9 cellular contexts compared by ENCODE assay signal in the genomic region with DNA sequence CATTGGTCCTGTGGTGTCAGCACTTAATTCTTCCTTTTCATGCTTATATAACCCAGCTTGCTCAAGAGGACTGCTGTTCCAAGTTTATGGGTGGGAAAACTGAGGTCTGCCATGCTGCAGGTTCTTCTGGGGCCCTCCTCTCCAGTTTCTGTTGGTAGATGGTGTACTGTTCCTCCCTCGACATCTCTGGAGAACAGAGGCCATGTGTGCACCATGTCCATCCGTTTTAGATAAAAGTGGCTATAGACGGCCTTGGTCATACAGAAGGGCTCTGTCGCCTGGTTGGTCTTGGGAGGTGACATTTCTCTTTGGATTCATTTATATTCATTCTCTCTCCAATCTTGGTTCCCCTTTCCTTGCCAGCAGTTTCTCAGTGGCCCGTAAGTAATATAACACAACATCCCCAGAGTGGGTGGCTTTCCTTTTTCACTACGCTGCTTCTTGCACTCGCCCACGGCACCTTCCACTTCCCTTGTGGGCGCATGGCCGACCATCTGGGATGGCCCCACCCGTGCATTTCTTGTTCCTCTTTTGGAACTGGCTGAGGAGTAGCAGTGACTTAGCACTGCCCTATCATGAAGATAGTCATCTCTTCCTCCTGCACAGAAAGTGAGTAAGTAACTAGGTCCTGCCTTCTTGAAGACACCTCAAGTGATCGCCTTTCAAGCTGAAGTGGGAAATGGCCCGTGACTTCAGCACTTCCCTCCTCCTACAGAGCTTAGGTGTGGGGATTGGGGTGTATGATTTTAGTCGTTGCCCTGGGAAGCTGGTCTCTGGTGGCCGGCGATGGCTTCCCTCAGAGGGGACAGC.
DNase-seq lines count a peak whose midpoint lies in the region; ATAC-seq, FAIRE-seq and TF ChIP-seq lines count a peak whose summit lies in the region.
"Had no signal": no experiment of that assay in that cellular context is flagged by ENCODE, and none has a peak within 500 bp of the region (broad histone marks: within the 10 kb centered on the region; RNA-seq: fewer than 3 reads in every experiment).

No MANE protein-coding gene starts in this region.

- intact Hi-C loops in activated B cell treated with CpG ODN at 0.5 μM for 24 hours (cut with micrococcal nuclease) = loop anchor here (1.0 to 5.0 kb wide), 6 partner anchors 14 to 400 kb away; a partner anchor contains a TSS

- POLR2A ChIA-PET in activated B cell treated with CpG ODN at 0.5 μM for 24 hours (lab: Charles Lee) = interaction anchor here (0.6 to 2.0 kb wide), 6 partner anchors 20 to 1258 kb away, joined by 3 to 6 read pairs (median 3); no protein-coding TSS in a partner anchor

- H3K9me3 Mint-ChIP-seq in activated B cell treated with CpG ODN at 0.5 μM for 24 hours = no peaks in the 10 kb centered on the region
- no peaks in the 10 kb centered on the region for H3K9me3 Mint-ChIP-seq in mesothelial cell of epicardium
- H3K9me3 Mint-ChIP-seq: neural crest cell had no signal

- peak overlapping the region; percentile 84 for H3K27ac ChIP-seq in C4-2B

- ATAC-seq in GM19043 (IDR thresholded peaks at IDR 0.05; ENCODE audit: low read depth, unreplicated experiment) (peak; percentile 92), HG03139 (IDR thresholded peaks at IDR 0.05; ENCODE audit: unreplicated experiment) (peak; percentile 89), activated B cell treated with CpG ODN at 0.5 μM for 24 hours (ENCODE audit: low read depth) (peak; percentile 94)

- no peaks in the 10 kb centered on the region for H3K27me3 Mint-ChIP-seq in activated B cell treated with CpG ODN at 0.5 μM for 24 hours
- no peaks in the 10 kb centered on the region for H3K27me3 Mint-ChIP-seq in mesothelial cell of epicardium (ENCODE audit: low read depth)

- peak overlapping the region; percentile 74 for H3K27ac Mint-ChIP-seq in activated B cell treated with CpG ODN at 0.5 μM for 24 hours
- H3K27ac Mint-ChIP-seq in mesothelial cell of epicardium = peak overlapping the region; percentile 87

- H3K4me3 Mint-ChIP-seq in activated B cell treated with CpG ODN at 0.5 μM for 24 hours (peak overlapping the region; percentile 50), mesothelial cell of epicardium (no peak overlapping the region)
- H3K4me3 Mint-ChIP-seq: neural crest cell had no signal

- H3K36me3 Mint-ChIP-seq in activated B cell treated with CpG ODN at 0.5 μM for 24 hours (ENCODE audit: low read depth) = peaks cover 46% of the 10 kb centered on the region
- peaks cover 22% of the 10 kb centered on the region for H3K36me3 Mint-ChIP-seq in mesothelial cell of epicardium

- no peak for TF ChIP-seq CTCF in C4-2B (conservative IDR thresholded peaks at IDR 0.05)
- no peak for TF ChIP-seq CTCF in activated B cell treated with CpG ODN at 0.5 μM for 24 hours (IDR thresholded peaks at IDR 0.05)
- TF ChIP-seq CTCF in mesothelial cell of epicardium (IDR thresholded peaks at IDR 0.05; ENCODE audit: unreplicated experiment) = no peak

- CTCF ChIA-PET in activated B cell treated with CpG ODN at 0.5 μM for 24 hours (lab: Charles Lee) = no interaction called here

- DNase-seq in activated B cell treated with CpG ODN at 0.5 μM for 24 hours (peak; percentile 65), mesothelial cell of epicardium (ENCODE audit: low spot score in 2 of 2, unreplicated experiment in 2 of 2) (no peak), HuH-7.5 (ENCODE audit: low spot score) (no peak), HTR-8/SVneo (ENCODE audit: insufficient read length, low spot score) (no peak)
- no peak for DNase-seq in activated CD8-positive, alpha-beta memory T cell treated with anti-CD3 and anti-CD28 coated beads, Interleukin-2, amount 50 U/mL, for 4 hours

- H3K4me1 Mint-ChIP-seq in activated B cell treated with CpG ODN at 0.5 μM for 24 hours (peaks cover 56% of the 10 kb centered on the region), mesothelial cell of epicardium (peaks cover 15% of the 10 kb centered on the region)
- H3K4me1 Mint-ChIP-seq: neural crest cell had no signal

- FAIRE-seq in HTR-8/SVneo (lab: Jason Lieb, UNC) = no peak
